ENCODE assay signal across 11 cellular contexts in the genomic region with DNA sequence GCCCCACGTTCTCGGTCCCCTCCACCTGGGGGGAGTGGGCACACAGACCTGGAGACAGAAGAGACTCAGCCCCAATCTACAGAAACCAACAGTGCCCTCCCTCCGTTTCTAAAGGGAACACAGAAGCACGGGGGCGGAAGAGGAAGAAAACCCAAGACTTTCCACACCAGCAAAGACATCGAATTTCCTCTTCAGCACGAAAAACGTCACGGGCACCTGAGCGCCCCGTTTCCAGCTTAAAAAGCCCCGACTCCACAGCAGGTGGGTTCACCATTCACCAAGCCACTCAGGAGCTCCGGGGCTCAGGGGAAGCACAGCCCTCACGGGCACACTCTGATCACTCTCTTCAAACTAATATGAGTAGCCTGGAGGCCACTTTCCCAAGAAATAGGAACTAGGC. TPM values are rescaled to one million over a fixed set of nuclear protein-coding genes. Genes with fewer than 3 reads are reported as not detected.
DNase-seq lines count a peak whose midpoint lies in the region; ATAC-seq, FAIRE-seq and TF ChIP-seq lines count a peak whose summit lies in the region.
"Had no signal": no experiment of that assay in that cellular context is flagged by ENCODE, and none has a peak within 500 bp of the region (broad histone marks: within the 10 kb centered on the region; RNA-seq: fewer than 3 reads in every experiment).

No MANE protein-coding gene starts in this region.

- no peaks in the 10 kb centered on the region for H3K9me3 Mint-ChIP-seq in naive thymus-derived CD4-positive, alpha-beta T cell

- no peaks in the 10 kb centered on the region for H3K9me3 ChIP-seq in naive thymus-derived CD4-positive, alpha-beta T cell (ENCODE audit: control insufficient read depth in 2 of 3, low read length in 3 of 3)

- H3K4me1 ChIP-seq in naive thymus-derived CD4-positive, alpha-beta T cell (ENCODE audit: control insufficient read depth in 2 of 2, insufficient read depth in 2 of 2, low read length in 2 of 2) = no peaks in the 10 kb centered on the region

- peaks cover 0 to 3% (median 0%) of the 10 kb centered on the region in 3 experiments for H3K36me3 ChIP-seq in naive thymus-derived CD4-positive, alpha-beta T cell (ENCODE audit: control insufficient read depth in 2 of 3, insufficient read depth in 3 of 3, low read length in 3 of 3)

- peak overlapping the region; percentile 68 for H3K27ac ChIP-seq in naive thymus-derived CD4-positive, alpha-beta T cell (ENCODE audit: low read depth, low read length)
- H3K27ac ChIP-seq: coronary artery had no signal

- TF ChIP-seq POLR2A in GM12892 (IDR thresholded peaks at IDR 0.05; ENCODE audit: low read depth, low read length) = no peak

- DNase-seq in GM10248 (ENCODE audit: extremely low spot score) = peak; percentile 69
- DNase-seq in activated T-cell treated with anti-CD3 and anti-CD28 coated beads, Interleukin-2, amount 50 U/mL, for 1 hour = peak; percentile 39
- DNase-seq in naive thymus-derived CD4-positive, alpha-beta T cell = peak in 7 of 9 donors; percentile 24 to 51 (median 33)
- DNase-seq in DMS153 treated with DMSO at 0.1 percent for 48 hours (lab: John Stamatoyannopoulos, UW; ENCODE audit: unreplicated experiment) = no peak
- DNase-seq in NCI-H510A (lab: John Stamatoyannopoulos, UW) = no peak
- no peak for DNase-seq in GM12892 (ENCODE audit: insufficient read length)
- DNase-seq: trophoblast cell had no signal

- intact Hi-C loops in naive thymus-derived CD4-positive, alpha-beta T cell (cut with micrococcal nuclease) = no loop called here

- CTCF ChIA-PET in GM10248 (lab: Yijun Ruan, JAX) = interaction anchor here (0.7 to 4.7 kb wide), 6 partner anchors 8 to 86 kb away, joined by 3 to 34 read pairs (median 4); no protein-coding TSS in a partner anchor
- CTCF ChIA-PET in naive thymus-derived CD4-positive, alpha-beta T cell (lab: Charles Lee) = interaction anchor here (0.6 kb wide), 1 partner anchor 13 kb away, joined by 3 read pairs; no protein-coding TSS in a partner anchor

- peak; percentile 49 for ATAC-seq in HG03354 (IDR thresholded peaks at IDR 0.05; ENCODE audit: poor library complexity, severe bottlenecking, unreplicated experiment)
- peak; percentile 63 for ATAC-seq in naive thymus-derived CD4-positive, alpha-beta T cell
- ATAC-seq in HG02678 (IDR thresholded peaks at IDR 0.05; ENCODE audit: unreplicated experiment) = no peak

- H3K4me3 ChIP-seq in naive thymus-derived CD4-positive, alpha-beta T cell (ENCODE audit: low read length) = no peak overlapping the region
- H3K4me3 ChIP-seq: coronary artery, PC-9 had no signal

- H3K27me3 Mint-ChIP-seq in naive thymus-derived CD4-positive, alpha-beta T cell = no peaks in the 10 kb centered on the region

- POLR2A ChIA-PET in GM10248 (lab: Yijun Ruan, JAX) = interaction anchor here (0.6 to 3.6 kb wide), 2 partner anchors 13 to 663 kb away, joined by 4 to 10 read pairs; no protein-coding TSS in a partner anchor
- POLR2A ChIA-PET in naive thymus-derived CD4-positive, alpha-beta T cell (lab: Charles Lee) = interaction anchor here (0.9 to 1.4 kb wide), 2 partner anchors 29 to 31 kb away, joined by 3 to 4 read pairs; a partner anchor contains a TSS

- H3K27ac Mint-ChIP-seq in naive thymus-derived CD4-positive, alpha-beta T cell = peak overlapping the region; percentile 84 to 94 (median 93)

- peaks cover 5 to 20% (median 10%) of the 10 kb centered on the region in 7 donors for H3K4me1 Mint-ChIP-seq in naive thymus-derived CD4-positive, alpha-beta T cell

- H3K4me3 Mint-ChIP-seq in naive thymus-derived CD4-positive, alpha-beta T cell = peak overlapping the region; percentile 66 to 85 (median 80)

- no peak for FAIRE-seq in GM12892 (lab: Jason Lieb, UNC)

- peaks cover 0 to 7% (median 6%) of the 10 kb centered on the region in 5 donors for H3K36me3 Mint-ChIP-seq in naive thymus-derived CD4-positive, alpha-beta T cell

- TF ChIP-seq CTCF in GM10248 (IDR thresholded peaks at IDR 0.05; ENCODE audit: control extremely low read depth, extremely low read depth, low read depth, missing control alignments) = no peak

- H3K27me3 ChIP-seq in naive thymus-derived CD4-positive, alpha-beta T cell (ENCODE audit: control insufficient read depth in 2 of 2, insufficient read depth in 2 of 2, low read length in 2 of 2) = no peaks in the 10 kb centered on the region

RNA-seq across cellular contexts. Expression of a gene that starts 19.6 kb away (rescaled TPM):
- total RNA-seq in naive thymus-derived CD4-positive, alpha-beta T cell = 10 to 100 TPM; 14.0 to 77.7 (median 22.6) TPM
- 10 to 100 TPM; 60.1 to 61.1 TPM for polyA plus RNA-seq in naive thymus-derived CD4-positive, alpha-beta T cell
- polyA plus RNA-seq in GM12892 (2012; ENCODE audit: missing spikeins) = 39.5 TPM

RNA-seq across cellular contexts. Expression of a gene that starts 19.6 kb away (rescaled TPM):
- total RNA-seq in naive thymus-derived CD4-positive, alpha-beta T cell = 10 to 100 TPM in 3 of 5 experiments, 1 to 10 TPM in 2; 7.1 to 30.7 (median 20.0) TPM
- 10 to 100 TPM; 37.8 to 58.3 TPM for polyA plus RNA-seq in naive thymus-derived CD4-positive, alpha-beta T cell
- 45.2 TPM for polyA plus RNA-seq in GM12892 (2012; ENCODE audit: missing spikeins)

RNA-seq across cellular contexts. Expression of a gene that starts 28.9 kb away (rescaled TPM):
- 100 to 1,000 TPM; 112 to 141 (median 125) TPM for total RNA-seq in naive thymus-derived CD4-positive, alpha-beta T cell
- 100 to 1,000 TPM; 269 to 314 TPM for polyA plus RNA-seq in naive thymus-derived CD4-positive, alpha-beta T cell
- 16.1 TPM for polyA plus RNA-seq in GM12892 (2012; ENCODE audit: missing spikeins)

RNA-seq across cellular contexts. Expression of a gene that starts 52.6 kb away (rescaled TPM):
- 10 to 100 TPM in 2 of 5 experiments, 1 to 10 TPM in 3; 4.7 to 31.5 (median 9.4) TPM for total RNA-seq in naive thymus-derived CD4-positive, alpha-beta T cell
- polyA plus RNA-seq in naive thymus-derived CD4-positive, alpha-beta T cell = 10 to 100 TPM in 1 of 2 donors, 1 to 10 TPM in 1; 7.7 to 11.3 TPM
- polyA plus RNA-seq in GM12892 (2012; ENCODE audit: missing spikeins) = 57.1 TPM

Comparison
In these comparisons a context has a peak if more than half of its experiments do, and no peak if none do; other contexts are left out.
1. DNase-seq: peak in GM10248 (single experiment), activated T-cell treated with anti-CD3 and anti-CD28 coated beads, Interleukin-2, amount 50 U/mL, for 1 hour (single experiment) and naive thymus-derived CD4-positive, alpha-beta T cell (7 of 9); none in DMS153 treated with DMSO at 0.1 percent for 48 hours (single experiment), NCI-H510A (single experiment) and GM12892 (single experiment).